1 cellular context compared by ENCODE assay signal in genomic region chr3:42581400-42581708, GRCh38.
TF ChIP-seq lines count a peak whose summit lies in the region.

No MANE protein-coding gene starts in this region.

TF ChIP-seq in HepG2, 621 proteins besides CTCF, POLR2A, EP300 and RAD21:
- TF ChIP-seq ZNF75D (CRISPR knock-in tag; IDR thresholded peaks at IDR 0.05; ENCODE audit: borderline replicate concordance) (0 out of 2 replicates have a peak, but pooled peaks have one; percentile 43), JUN (CRISPR knock-in tag; IDR thresholded peaks at IDR 0.05) (no peak), CBFB (CRISPR knock-in tag; IDR thresholded peaks at IDR 0.05) (no peak), ZNF790 (CRISPR knock-in tag; IDR thresholded peaks at IDR 0.05; ENCODE audit: borderline replicate concordance) (no peak), ZFP91 (CRISPR knock-in tag; IDR thresholded peaks at IDR 0.05; ENCODE audit: borderline replicate concordance) (no peak), ZNF557 (CRISPR knock-in tag; IDR thresholded peaks at IDR 0.05) (no peak), NFE2 (CRISPR knock-in tag; IDR thresholded peaks at IDR 0.05) (no peak), GATAD1 (CRISPR knock-in tag; IDR thresholded peaks at IDR 0.05) (no peak), ZBTB3 (CRISPR knock-in tag; IDR thresholded peaks at IDR 0.05; ENCODE audit: borderline replicate concordance, low read depth) (peak; percentile 47; the same call in 1 of the 2 replicates), ELF3 (CRISPR knock-in tag; IDR thresholded peaks at IDR 0.05) (no peak), ZNF614 (CRISPR knock-in tag; IDR thresholded peaks at IDR 0.05; ENCODE audit: borderline replicate concordance) (no peak), NONO (IDR thresholded peaks at IDR 0.05) (no peak), NONO (CRISPR knock-in tag; conservative IDR thresholded peaks at IDR 0.05) (no peak), ZNF432 (CRISPR knock-in tag; IDR thresholded peaks at IDR 0.05; ENCODE audit: borderline replicate concordance) (no peak), FOXA3 (CRISPR knock-in tag; IDR thresholded peaks at IDR 0.05) (no peak), DBP (CRISPR knock-in tag; IDR thresholded peaks at IDR 0.05; ENCODE audit: not compliant biosample characterization) (no peak), RFX5 (IDR thresholded peaks at IDR 0.05; ENCODE audit: low read depth, low read length) (no peak), HMGXB4 (CRISPR knock-in tag; IDR thresholded peaks at IDR 0.05; ENCODE audit: borderline replicate concordance in 1 of 2, low read depth in 1 of 2) (no peak), PAX8 (CRISPR knock-in tag; IDR thresholded peaks at IDR 0.05; ENCODE audit: borderline replicate concordance) (no peak), ZBTB14 (CRISPR knock-in tag; IDR thresholded peaks at IDR 0.05) (no peak), ZFP37 (CRISPR knock-in tag; IDR thresholded peaks at IDR 0.05; ENCODE audit: borderline replicate concordance) (no peak), ZNF615 (CRISPR knock-in tag; IDR thresholded peaks at IDR 0.05; ENCODE audit: borderline replicate concordance) (0 out of 2 replicates have a peak, but pooled peaks have one; percentile 25), HOXA9 (CRISPR knock-in tag; IDR thresholded peaks at IDR 0.05; ENCODE audit: borderline replicate concordance) (no peak), FOXO4 (CRISPR knock-in tag; conservative IDR thresholded peaks at IDR 0.05) (0 out of 2 replicates have a peak, but pooled peaks have one; percentile 41), YEATS2 (CRISPR knock-in tag; IDR thresholded peaks at IDR 0.05; ENCODE audit: borderline replicate concordance) (no peak), GLI4 (CRISPR knock-in tag; IDR thresholded peaks at IDR 0.05; ENCODE audit: borderline replicate concordance) (no peak), ZNF687 (CRISPR knock-in tag; IDR thresholded peaks at IDR 0.05) (no peak), KAT2B (IDR thresholded peaks at IDR 0.05; ENCODE audit: borderline replicate concordance, low read depth, low read length) (no peak), ZNF510 (CRISPR knock-in tag; IDR thresholded peaks at IDR 0.05; ENCODE audit: low read depth) (no peak), HES4 (CRISPR knock-in tag; IDR thresholded peaks at IDR 0.05; ENCODE audit: borderline replicate concordance) (no peak), NR2F1 (CRISPR knock-in tag; IDR thresholded peaks at IDR 0.05) (no peak), JARID2 (CRISPR knock-in tag; IDR thresholded peaks at IDR 0.05; ENCODE audit: insufficient replicate concordance) (no peak), ZNF577 (CRISPR knock-in tag; IDR thresholded peaks at IDR 0.05; ENCODE audit: borderline replicate concordance, low read depth) (no peak), ATF7-NPFF (CRISPR knock-in tag; IDR thresholded peaks at IDR 0.05; ENCODE audit: low read depth) (no peak), BCL3 (CRISPR knock-in tag; IDR thresholded peaks at IDR 0.05) (no peak)
